Comparison of ENCODE assay signal across 9 cellular contexts in the genomic region with DNA sequence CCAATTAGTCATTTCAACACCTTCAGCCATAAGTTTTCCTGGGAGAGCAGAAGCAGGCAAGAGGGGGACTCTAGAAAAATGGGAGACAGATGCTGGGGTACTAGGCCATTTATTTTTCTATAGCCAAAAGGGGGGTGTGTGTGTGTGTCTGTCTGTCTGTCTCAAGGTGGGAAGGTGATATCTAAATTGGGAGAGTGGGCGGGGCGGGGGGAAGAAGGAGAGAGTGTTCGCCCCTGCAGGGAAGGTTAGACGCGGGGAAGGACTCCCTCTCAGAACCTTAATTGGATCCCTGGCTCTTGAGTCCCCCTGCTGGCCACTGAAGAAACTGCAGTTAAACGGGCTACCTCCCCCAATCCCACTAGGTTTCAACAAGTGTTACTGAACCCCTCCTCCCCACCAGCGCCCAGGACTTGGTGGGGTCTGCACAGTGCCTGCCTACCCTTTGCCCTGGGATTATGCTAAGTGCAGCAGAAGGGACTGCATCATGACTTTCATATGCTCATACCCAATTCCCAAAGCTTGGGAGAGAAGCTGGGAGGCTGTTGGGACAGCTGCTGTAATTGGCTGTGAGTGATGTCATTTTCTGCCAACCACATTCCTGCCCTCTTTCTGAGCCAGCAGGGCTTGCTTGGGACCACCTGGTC. TPM values are rescaled to one million over a fixed set of nuclear protein-coding genes. Genes with fewer than 3 reads are reported as not detected.
DNase-seq lines count a peak whose midpoint lies in the region; ATAC-seq and TF ChIP-seq lines count a peak whose summit lies in the region.
"Had no signal": no experiment of that assay in that cellular context is flagged by ENCODE, and none has a peak within 500 bp of the region (broad histone marks: within the 10 kb centered on the region; RNA-seq: fewer than 3 reads in every experiment).

No MANE protein-coding gene starts in this region.

- no peak for ATAC-seq in GM18868 (IDR thresholded peaks at IDR 0.05; ENCODE audit: unreplicated experiment)

- WGBS in testis, 2 donors = 6 to 14% methylated on average over 7 of the region's 7 CpGs

- no peak overlapping the region for H3K27ac ChIP-seq in testis
- H3K27ac ChIP-seq: SK-N-MC had no signal

- H3K4me3 ChIP-seq in fibroblast of the aortic adventitia (ENCODE audit: low read depth, low read length) = no peak overlapping the region
- H3K4me3 ChIP-seq in testis = no peak overlapping the region
- H3K4me3 ChIP-seq: SK-N-MC had no signal

- TF ChIP-seq POLR2A in testis (IDR thresholded peaks at IDR 0.05) = no peak

- no peaks in the 10 kb centered on the region for H3K27me3 ChIP-seq in testis

- no peaks in the 10 kb centered on the region for H3K9me3 ChIP-seq in testis

- intact Hi-C loops in testis (cut with DNase I; ENCODE audit: low total_unique reads) = loop anchor here (5.0 to 10.0 kb wide), 2 partner anchors 167 to 225 kb away; no protein-coding TSS in a partner anchor

- TF ChIP-seq CTCF in fibroblast of the aortic adventitia (IDR thresholded peaks at IDR 0.05; ENCODE audit: insufficient read depth, low read length) = peak; percentile 93
- peak; percentile 94 to 98 (median 94) for TF ChIP-seq CTCF in testis (IDR thresholded peaks at IDR 0.05)

- in situ Hi-C loops in Caki2 (cut with HindIII; ENCODE audit: low pct_unique_long_range_greater_than_20kb, low sequenced_read_pairs) = no loop called here

- DNase-seq in Caki2 (ENCODE audit: low read depth) (peak; percentile 65), HuH-7 (ENCODE audit: low spot score) (peak; percentile 90), RKO (ENCODE audit: low spot score) (peak; percentile 51), activated T-helper 1 cell treated with Interleukin-2 at 50 U/mL for 16 hours (ENCODE audit: low read depth) (peak; percentile 60), fibroblast of the aortic adventitia (ENCODE audit: low read depth) (peak; percentile 59), occipital lobe (lab: John Stamatoyannopoulos, UW) (peak; percentile 51), testis (peak; percentile 86)

- peaks cover 3% of the 10 kb centered on the region for H3K4me1 ChIP-seq in testis

- H3K36me3 ChIP-seq in testis (ENCODE audit: low read depth, missing control alignments) = no peaks in the 10 kb centered on the region

RNA-seq across cellular contexts. Expression of a gene that starts 45.8 kb away (rescaled TPM):
- 0.03 and 1.6 TPM in 2 replicates for total RNA-seq in Caki2 (2014; rRNA removed; shearing (Covaris generic); ENCODE audit: low replicate concordance)
- total RNA-seq in fibroblast of the aortic adventitia (ENCODE audit: low replicate concordance) (0.41 and 2.9 TPM in 2 replicates), occipital lobe (0.94 TPM), testis (10 to 100 TPM; 39.7 to 50.2 TPM)
- polyA plus RNA-seq in testis (ENCODE audit: insufficient read depth, low read depth, low replicate concordance) = 38.0 TPM

RNA-seq across cellular contexts. Expression of a gene that starts 46.3 kb away (rescaled TPM):
- 0.35 TPM in 1 of 2 replicates, not detected in the other for total RNA-seq in Caki2 (2014; rRNA removed; shearing (Covaris generic); ENCODE audit: low replicate concordance)
- total RNA-seq in fibroblast of the aortic adventitia (ENCODE audit: low replicate concordance) (0.09 TPM in 1 of 2 replicates, not detected in the other), occipital lobe (11.7 TPM), testis (10 to 100 TPM; 15.1 to 16.0 TPM)
- 12.9 TPM for polyA plus RNA-seq in testis (ENCODE audit: insufficient read depth, low read depth, low replicate concordance)

Comparison
In these comparisons a context has a peak if more than half of its experiments do, and no peak if none do; other contexts are left out.
1. RNA of a gene that starts 45.8 kb away (total RNA-seq): 39.7 to 50.2 TPM in testis; 0.41 to 2.9 TPM in fibroblast of the aortic adventitia, 0.03 to 1.6 TPM in Caki2 and 0.94 TPM in occipital lobe (single experiment); every median in the first group is over 10 times any median in the second.
2. Peak in every context shown above with its lines, with median percentiles within 50 percentile points of each other: DNase-seq.